Comparison of ENCODE assay signal across 19 cellular contexts in genomic region chr12:104709692-104710435, GRCh38.
DNase-seq lines count a peak whose midpoint lies in the region; ATAC-seq and TF ChIP-seq lines count a peak whose summit lies in the region.
"Had no signal": no experiment of that assay in that cellular context is flagged by ENCODE, and none has a peak within 500 bp of the region (broad histone marks: within the 10 kb centered on the region; RNA-seq: fewer than 3 reads in every experiment).

No MANE protein-coding gene starts in this region.

- H2BK15ac ChIP-seq in IMR-90 (ENCODE audit: low read depth, low read length) = peak overlapping the region; percentile 51; the same call in 1 of the 3 replicates

- no peak overlapping the region for H2BK5ac ChIP-seq in IMR-90 (ENCODE audit: low read depth, low read length, poor library complexity, severe bottlenecking)

- H3K4ac ChIP-seq in IMR-90 (ENCODE audit: low read depth, low read length) = peak overlapping the region; percentile 17; the same call in 1 of the 2 replicates

- H2BK20ac ChIP-seq in IMR-90 (ENCODE audit: low read depth, low read length) = no peak overlapping the region

- H3K27me3 ChIP-seq in CD4-positive, CD25-positive, alpha-beta regulatory T cell (ENCODE audit: control insufficient read depth, insufficient read depth, low read length) = no peaks in the 10 kb centered on the region
- H3K27me3 ChIP-seq in IMR-90 (ENCODE audit: control insufficient read depth, insufficient read depth, low read length) = no peaks in the 10 kb centered on the region
- no peaks in the 10 kb centered on the region for H3K27me3 ChIP-seq in neutrophil
- H3K27me3 ChIP-seq in Karpas-422 (ENCODE audit: low read length) = no peaks in the 10 kb centered on the region

- no peak for DNase-seq in CD4-positive, CD25-positive, alpha-beta regulatory T cell
- DNase-seq in IMR-90 (no peak), Karpas-422 (no peak), activated gamma-delta T cell treated with Interleukin-2 at 50 U/mL for 16 hours (no peak)
- DNase-seq in effector memory CD8-positive, alpha-beta T cell = no peak
- DNase-seq: activated CD4-positive, alpha-beta memory T cell treated with anti-CD3 and anti-CD28 coated beads for 36 hours; activated effector memory CD4-positive, alpha-beta T cell treated with Interleukin-2 at 50 U/mL for 16 hours; DMS79; left cardiac atrium; NCI-H2029 treated with DMSO at 0.1 percent for 48 hours; NCI-H524 treated with DMSO at 0.1 percent for 48 hours; OCI-M1; stimulated activated CD4-positive, alpha-beta T cell treated with anti-CD3 and anti-CD28 coated beads, Interleukin-12 subunit alpha, Interleukin-12 subunit beta, amount 100 ng/mL, for 4 hours; stimulated activated naive CD4-positive, alpha-beta T cell treated with Interleukin-2 at 50 U/mL for 16 hours had no signal

- intact Hi-C loops in IMR-90 (cut with micrococcal nuclease) = no loop called here

- H3K9me3 Mint-ChIP-seq in CD4-positive, CD25-positive, alpha-beta regulatory T cell = no peaks in the 10 kb centered on the region
- H3K9me3 Mint-ChIP-seq in effector memory CD8-positive, alpha-beta T cell = no peaks in the 10 kb centered on the region
- H3K9me3 Mint-ChIP-seq: activated CD4-positive, alpha-beta memory T cell treated with anti-CD3 and anti-CD28 coated beads for 36 hours had no signal

- no peak overlapping the region for H3K27ac ChIP-seq in CD4-positive, CD25-positive, alpha-beta regulatory T cell (ENCODE audit: insufficient read depth, low read length, poor library complexity, severe bottlenecking)
- H3K27ac ChIP-seq in IMR-90 (ENCODE audit: insufficient read depth, low read length) (no peak overlapping the region), neutrophil (peak overlapping the region; percentile 1), Karpas-422 (ENCODE audit: low read length) (no peak overlapping the region)

- peaks cover 9% of the 10 kb centered on the region for H3K36me3 ChIP-seq in CD4-positive, CD25-positive, alpha-beta regulatory T cell (ENCODE audit: control insufficient read depth, insufficient read depth, low read length)
- H3K36me3 ChIP-seq in IMR-90 (ENCODE audit: control insufficient read depth, insufficient read depth, low read length) (no peaks in the 10 kb centered on the region), neutrophil (peaks cover 11% of the 10 kb centered on the region), Karpas-422 (ENCODE audit: insufficient read depth, low read length) (no peaks in the 10 kb centered on the region)

- peaks cover 8% of the 10 kb centered on the region for H3K36me3 Mint-ChIP-seq in CD4-positive, CD25-positive, alpha-beta regulatory T cell
- H3K36me3 Mint-ChIP-seq in effector memory CD8-positive, alpha-beta T cell (ENCODE audit: insufficient read depth) = peaks cover 6% of the 10 kb centered on the region
- H3K36me3 Mint-ChIP-seq: activated CD4-positive, alpha-beta memory T cell treated with anti-CD3 and anti-CD28 coated beads for 36 hours had no signal

- TF ChIP-seq CTCF in IMR-90 (conservative IDR thresholded peaks at IDR 0.05; ENCODE audit: low read depth, low read length) (no peak), neutrophil (IDR thresholded peaks at IDR 0.05) (no peak)

- H2BK120ac ChIP-seq in IMR-90 (ENCODE audit: low read depth, low read length) = no peak overlapping the region

- H3K14ac ChIP-seq in IMR-90 (replicated peaks; ENCODE audit: low read depth, low read length) = no peak overlapping the region

- peaks cover 16% of the 10 kb centered on the region for H3K9me1 ChIP-seq in IMR-90 (ENCODE audit: insufficient read depth, low read length)

- H4K8ac ChIP-seq in IMR-90 (ENCODE audit: low read depth in 2 of 2, low read length in 2 of 2) = no peak overlapping the region

- H4K20me1 ChIP-seq in IMR-90 (ENCODE audit: insufficient read depth, low read length) (no peaks in the 10 kb centered on the region), Karpas-422 (ENCODE audit: insufficient read depth, low read depth, low read length) (no peaks in the 10 kb centered on the region)

- POLR2A ChIA-PET in IMR-90 (lab: Charles Lee; ENCODE audit: unreplicated experiment) = no interaction called here

- H3K4me3 Mint-ChIP-seq in CD4-positive, CD25-positive, alpha-beta regulatory T cell = no peak overlapping the region
- no peak overlapping the region for H3K4me3 Mint-ChIP-seq in effector memory CD8-positive, alpha-beta T cell
- H3K4me3 Mint-ChIP-seq: activated CD4-positive, alpha-beta memory T cell treated with anti-CD3 and anti-CD28 coated beads for 36 hours; B cell had no signal

- peak overlapping the region in 2 of 3 donors; percentile 82 to 89 for H3K27ac Mint-ChIP-seq in CD4-positive, CD25-positive, alpha-beta regulatory T cell
- H3K27ac Mint-ChIP-seq in effector memory CD8-positive, alpha-beta T cell = peak overlapping the region; percentile 62 to 78
- H3K27ac Mint-ChIP-seq: activated CD4-positive, alpha-beta memory T cell treated with anti-CD3 and anti-CD28 coated beads for 36 hours; B cell; progenitor cell of endocrine pancreas had no signal

- peaks cover 14 to 86% (median 50%) of the 10 kb centered on the region in 4 donors for H3K4me1 Mint-ChIP-seq in CD4-positive, CD25-positive, alpha-beta regulatory T cell
- H3K4me1 Mint-ChIP-seq in effector memory CD8-positive, alpha-beta T cell (ENCODE audit: low read depth in 2 of 2) = peaks cover 43 to 58% of the 10 kb centered on the region in 2 donors

- H3K18ac ChIP-seq in IMR-90 (ENCODE audit: low read depth, low read length) = no peak overlapping the region; the same call in 1 of the 2 replicates

- no peak overlapping the region for H3K4me3 ChIP-seq in CD4-positive, CD25-positive, alpha-beta regulatory T cell (ENCODE audit: low read depth, low read length)
- H3K4me3 ChIP-seq in IMR-90 (ENCODE audit: insufficient read depth, low read depth, low read length) (no peak overlapping the region), neutrophil (ENCODE audit: low read depth in 1 of 2, low read length in 1 of 2) (no peak overlapping the region), Karpas-422 (ENCODE audit: low read length) (no peak overlapping the region)

- dilution Hi-C loops in IMR-90 (cut with HindIII; ENCODE audit: low sequenced_read_pairs, unreplicated experiment) = no loop called here

- TF ChIP-seq RAD21 in IMR-90 (IDR thresholded peaks at IDR 0.05; ENCODE audit: low read length) = no peak

- CTCF ChIA-PET in IMR-90 (lab: Yijun Ruan, JAX) = interaction anchor here (1.3 kb wide), 1 partner anchor 167 kb away, joined by 3 read pairs; no protein-coding TSS in a partner anchor

- H4K91ac ChIP-seq in IMR-90 (ENCODE audit: insufficient read depth, low read depth, low read length) = no peak overlapping the region

- H3K9me2 ChIP-seq in Karpas-422 (replicated peaks; ENCODE audit: insufficient read depth, low read length) = no peaks in the 10 kb centered on the region

- H3K9me3 ChIP-seq in CD4-positive, CD25-positive, alpha-beta regulatory T cell (ENCODE audit: control insufficient read depth in 2 of 2, low read length in 2 of 2) = no peaks in the 10 kb centered on the region
- no peaks in the 10 kb centered on the region for H3K9me3 ChIP-seq in IMR-90 (ENCODE audit: control insufficient read depth, insufficient read depth, low read length)
- no peaks in the 10 kb centered on the region for H3K9me3 ChIP-seq in neutrophil
- H3K9me3 ChIP-seq in Karpas-422 (ENCODE audit: low read length) = no peaks in the 10 kb centered on the region

- H3K9ac ChIP-seq in IMR-90 (ENCODE audit: low read depth, low read length) = no peak overlapping the region
- no peak overlapping the region for H3K9ac ChIP-seq in Karpas-422 (ENCODE audit: low read length)

- H3K79me1 ChIP-seq in IMR-90 (ENCODE audit: low read depth in 1 of 2, low read length in 2 of 2) = no peaks in the 10 kb centered on the region

- no peak overlapping the region for H2AFZ ChIP-seq in IMR-90 (replicated peaks; ENCODE audit: low read length, poor library complexity)
- no peak overlapping the region for H2AFZ ChIP-seq in Karpas-422 (ENCODE audit: low read length)

- no peak overlapping the region for H2AK9ac ChIP-seq in IMR-90 (replicated peaks; ENCODE audit: low read depth, low read length, poor library complexity)

- H4K5ac ChIP-seq in IMR-90 (ENCODE audit: low read depth, low read length) = peak overlapping the region; percentile 9; the same call in 1 of the 2 replicates

- 100% methylated on average over 1 of the region's 9 CpGs; no CpG with 5 or more reads in 1 of the 2 experiments for WGBS in IMR-90 (ENCODE audit: extremely low coverage in 2 of 2, insufficient read length in 1 of 2), 2 experiments

- H3K4me2 ChIP-seq in IMR-90 (ENCODE audit: low read depth, low read length) = no peak overlapping the region
- H3K4me2 ChIP-seq in Karpas-422 (ENCODE audit: low read depth, low read length, poor library complexity, severe bottlenecking) = no peak overlapping the region

- peaks cover 11% of the 10 kb centered on the region for H3K4me1 ChIP-seq in CD4-positive, CD25-positive, alpha-beta regulatory T cell (ENCODE audit: control insufficient read depth, insufficient read depth, low read length, poor library complexity, severe bottlenecking)
- H3K4me1 ChIP-seq in IMR-90 (ENCODE audit: control insufficient read depth, insufficient read depth, low read length) (peaks cover 19% of the 10 kb centered on the region), neutrophil (ENCODE audit: control insufficient read depth in 1 of 2, insufficient read depth in 1 of 2, low read depth in 1 of 2, low read length in 1 of 2) (no peaks in the 10 kb centered on the region), Karpas-422 (ENCODE audit: low read length) (no peaks in the 10 kb centered on the region)

- H3K56ac ChIP-seq in IMR-90 (ENCODE audit: extremely low read depth, insufficient read depth, low read length) = no peak overlapping the region; the same call in 1 of the 2 replicates

- no peaks in the 10 kb centered on the region for H3K27me3 Mint-ChIP-seq in CD4-positive, CD25-positive, alpha-beta regulatory T cell
- H3K27me3 Mint-ChIP-seq in effector memory CD8-positive, alpha-beta T cell = no peaks in the 10 kb centered on the region
- H3K27me3 Mint-ChIP-seq: activated CD4-positive, alpha-beta memory T cell treated with anti-CD3 and anti-CD28 coated beads for 36 hours; B cell had no signal

- no peak for ATAC-seq in CD4-positive, CD25-positive, alpha-beta regulatory T cell (ENCODE audit: low read depth in 2 of 2)
- ATAC-seq in IMR-90 (ENCODE audit: low read depth) (no peak), HG02623 (IDR thresholded peaks at IDR 0.05; ENCODE audit: unreplicated experiment) (no peak), GM18909 (IDR thresholded peaks at IDR 0.05; ENCODE audit: poor library complexity, unreplicated experiment) (no peak)
- no peak for ATAC-seq in effector memory CD8-positive, alpha-beta T cell (replicated peaks)

- no peaks in the 10 kb centered on the region for H3K79me2 ChIP-seq in Karpas-422 (ENCODE audit: low read length)

- in situ Hi-C loops in IMR-90 (cut with MboI; ENCODE audit: low sequenced_read_pairs) = no loop called here

- no peak overlapping the region for H3K23ac ChIP-seq in IMR-90 (ENCODE audit: low read depth, low read length)

- no TSS peak for BruUV-seq in IMR-90 (replicated peaks; lab: Mats Ljungman, UMichigan)

- no peak for TF ChIP-seq POLR2A in IMR-90 (IDR thresholded peaks at IDR 0.05; ENCODE audit: low read depth, low read length)

- H2AK5ac ChIP-seq in IMR-90 (ENCODE audit: low read depth, low read length) = no peak overlapping the region

TF ChIP-seq in IMR-90, 13 proteins besides CTCF, POLR2A, EP300 and RAD21 (continues in another document):
- peak; percentile 46; the same call in 1 of the 2 replicates for TF ChIP-seq CEBPB (IDR thresholded peaks at IDR 0.05; ENCODE audit: low read depth, low read length)
